Comparison of ENCODE assay signal across 24 cellular contexts in the genomic region with DNA sequence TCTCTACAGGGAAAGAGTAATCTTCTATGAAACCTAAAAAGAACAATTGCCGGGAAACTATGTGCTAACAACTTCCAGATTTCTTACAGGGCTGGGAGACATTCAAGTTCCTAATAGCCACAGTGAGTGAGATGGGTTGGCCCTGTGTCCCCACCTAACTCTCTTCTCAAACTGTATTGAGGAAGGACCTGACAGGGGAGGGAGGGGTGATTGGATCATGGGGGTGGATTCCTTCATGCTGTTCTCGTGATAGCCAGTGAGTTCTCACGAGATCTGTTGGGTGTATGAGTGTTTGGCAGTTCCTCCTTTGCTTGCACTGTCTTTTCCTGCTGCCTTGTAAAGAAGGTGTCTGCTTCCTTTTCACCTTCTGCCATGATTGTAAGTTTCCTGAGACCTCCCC.
DNase-seq lines count a peak whose midpoint lies in the region; ATAC-seq and TF ChIP-seq lines count a peak whose summit lies in the region.
"Had no signal": no experiment of that assay in that cellular context is flagged by ENCODE, and none has a peak within 500 bp of the region (broad histone marks: within the 10 kb centered on the region; RNA-seq: fewer than 3 reads in every experiment).

No MANE protein-coding gene starts in this region.

- H4K20me1 ChIP-seq in mammary epithelial cell (ENCODE audit: insufficient read depth, low read length): no peaks in the 10 kb centered on the region
- H4K20me1 ChIP-seq in smooth muscle cell (ENCODE audit: low read depth): no peaks in the 10 kb centered on the region

- peak overlapping the region; percentile 25 for H2AFZ ChIP-seq in mammary epithelial cell (ENCODE audit: low read depth, low read length)
- peak overlapping the region; percentile 24 for H2AFZ ChIP-seq in smooth muscle cell (ENCODE audit: low read depth)
- H2AFZ ChIP-seq in neuronal stem cell (ENCODE audit: low read length): no peak overlapping the region

- no peak overlapping the region for H3K9ac ChIP-seq in mammary epithelial cell (ENCODE audit: insufficient read depth, low read length)
- no peak overlapping the region for H3K9ac ChIP-seq in smooth muscle cell (ENCODE audit: low read depth)
- no peak overlapping the region for H3K9ac ChIP-seq in neuronal stem cell (ENCODE audit: low read depth, low read length, poor library complexity)
- H3K9ac ChIP-seq: KMS-11 had no signal

- H2BK5ac ChIP-seq in neuronal stem cell (ENCODE audit: low read length): no peak overlapping the region

- DNase-seq in mammary epithelial cell (no peak), breast epithelium (ENCODE audit: low spot score in 2 of 2) (no peak), OCI-M1 (lab: John Stamatoyannopoulos, UW) (peak; percentile 86), fibroblast of peridontal ligament (ENCODE audit: extremely low read depth) (peak; percentile 25), smooth muscle cell (lab: John Stamatoyannopoulos, UW; ENCODE audit: unreplicated experiment) (no peak), vagina (ENCODE audit: extremely low spot score in 2 of 2) (no peak), neuronal stem cell (ENCODE audit: low spot score) (no peak)
- DNase-seq in activated CD4-positive, alpha-beta T cell treated with anti-CD3 and anti-CD28 coated beads for 36 hours: no peak
- DNase-seq: activated CD4-positive, CD25-positive, alpha-beta regulatory T cell treated with anti-CD3 and anti-CD28 coated beads, Interleukin-2, amount 50 U/mL, for 72 hours; activated naive CD4-positive, alpha-beta T cell treated with anti-CD3 and anti-CD28 coated beads, Interleukin-2, amount 10 ng/mL, durations not matched to agents 7 days and 5 days; activated T-cell treated with anti-CD3 and anti-CD28 coated beads, Interleukin-2, amount 50 U/mL, for 48 hours; amniotic stem cell; CD8-positive, alpha-beta T cell; DMS153; esophagus squamous epithelium; NCI-H1048; NCI-H1930; NCI-H2227 treated with DMSO at 0.1 percent for 48 hours; nucleus accumbens; stimulated activated CD4-positive, alpha-beta T cell treated with anti-CD3 and anti-CD28 coated beads, Interleukin-2, amount 100 ng/mL, for 24 hours; stimulated activated naive B cell treated with anti-CD40 and anti-IgM and Interleukin-4, amounts not matched to agents 10 μg/mL and 1 μg/mL and 100 μg/mL, for 72 hours; SW 1271 had no signal

- no peak overlapping the region for H2AK5ac ChIP-seq in neuronal stem cell (ENCODE audit: low read depth, low read length)

- TF ChIP-seq CTCF in mammary epithelial cell (conservative IDR thresholded peaks at IDR 0.05 in 1 of 2, IDR thresholded peaks at IDR 0.05 in 1 of 2; ENCODE audit: extremely low read depth in 1 of 2, insufficient read depth in 1 of 2, low read depth in 1 of 2, low read length in 2 of 2): no peak
- TF ChIP-seq CTCF in breast epithelium (IDR thresholded peaks at IDR 0.05): no peak
- no peak for TF ChIP-seq CTCF in smooth muscle cell (IDR thresholded peaks at IDR 0.05; ENCODE audit: borderline replicate concordance, insufficient read depth, poor library complexity, severe bottlenecking)
- no peak for TF ChIP-seq CTCF in vagina (IDR thresholded peaks at IDR 0.05)

- H3K4me1 ChIP-seq in mammary epithelial cell (ENCODE audit: insufficient read depth, low read length) (peaks cover 6% of the 10 kb centered on the region), breast epithelium (no peaks in the 10 kb centered on the region), smooth muscle cell (ENCODE audit: low read depth) (no peaks in the 10 kb centered on the region), vagina (no peaks in the 10 kb centered on the region), neuronal stem cell (ENCODE audit: control insufficient read depth in 2 of 2, insufficient read depth in 1 of 2, low read depth in 1 of 2, low read length in 2 of 2) (peaks cover 0 to 3% of the 10 kb centered on the region in 2 donors)

- no peak overlapping the region for H2BK120ac ChIP-seq in neuronal stem cell (ENCODE audit: low read depth, low read length)

- no peaks in the 10 kb centered on the region for H3K9me3 ChIP-seq in mammary epithelial cell (replicated peaks; ENCODE audit: insufficient read depth, low read length)
- H3K9me3 ChIP-seq in breast epithelium: no peaks in the 10 kb centered on the region
- no peaks in the 10 kb centered on the region for H3K9me3 ChIP-seq in smooth muscle cell (replicated peaks; ENCODE audit: low read depth)
- H3K9me3 ChIP-seq in vagina: no peaks in the 10 kb centered on the region
- no peaks in the 10 kb centered on the region for H3K9me3 ChIP-seq in neuronal stem cell (replicated peaks in 1 of 2; ENCODE audit: control insufficient read depth in 2 of 2, insufficient read depth in 1 of 2, low read depth in 1 of 2, low read length in 2 of 2)
- H3K9me3 ChIP-seq: esophagus squamous epithelium had no signal

- H3K4me2 ChIP-seq in mammary epithelial cell (ENCODE audit: insufficient read depth, low read depth, low read length): no peak overlapping the region
- no peak overlapping the region for H3K4me2 ChIP-seq in smooth muscle cell
- no peak overlapping the region for H3K4me2 ChIP-seq in neuronal stem cell (ENCODE audit: insufficient read depth, low read length, poor library complexity, severe bottlenecking)
- H3K4me2 ChIP-seq: KMS-11 had no signal

- CTCF ChIA-PET in mammary epithelial cell (lab: Charles Lee; ENCODE audit: low non-redundant PET): no interaction called here
- CTCF ChIA-PET in activated CD4-positive, alpha-beta T cell treated with anti-CD3 and anti-CD28 coated beads for 36 hours (lab: Charles Lee): no interaction called here

- no peak overlapping the region for H3K4ac ChIP-seq in neuronal stem cell (ENCODE audit: low read length)

- intact Hi-C loops in mammary epithelial cell (cut with micrococcal nuclease) (no loop called here), breast epithelium (cut with DNase I; ENCODE audit: low total_unique reads) (no loop called here), vagina (cut with DNase I) (no loop called here)
- intact Hi-C loops in activated CD4-positive, alpha-beta T cell treated with anti-CD3 and anti-CD28 coated beads for 36 hours (cut with DNase I, micrococcal nuclease): no loop called here

- no peak overlapping the region for H4K91ac ChIP-seq in neuronal stem cell (ENCODE audit: low read depth, low read length, poor library complexity)

- no peaks in the 10 kb centered on the region for H3K9me3 Mint-ChIP-seq in activated CD4-positive, alpha-beta T cell treated with anti-CD3 and anti-CD28 coated beads for 36 hours (ENCODE audit: low read depth)
- H3K9me3 Mint-ChIP-seq: activated naive CD4-positive, alpha-beta T cell treated with anti-CD3 and anti-CD28 coated beads, Interleukin-2, amount 10 ng/mL, durations not matched to agents 7 days and 5 days; CD8-positive, alpha-beta T cell; stimulated activated naive B cell treated with anti-CD40 and anti-IgM and Interleukin-4, amounts not matched to agents 10 μg/mL and 1 μg/mL and 100 μg/mL, for 72 hours had no signal

- POLR2A ChIA-PET in activated CD4-positive, alpha-beta T cell treated with anti-CD3 and anti-CD28 coated beads for 36 hours (lab: Charles Lee): no interaction called here

- H3K14ac ChIP-seq in neuronal stem cell (ENCODE audit: low read length): no peak overlapping the region

- H3K36me3 Mint-ChIP-seq in activated CD4-positive, alpha-beta T cell treated with anti-CD3 and anti-CD28 coated beads for 36 hours (ENCODE audit: low read depth): no peaks in the 10 kb centered on the region
- H3K36me3 Mint-ChIP-seq: activated naive CD4-positive, alpha-beta T cell treated with anti-CD3 and anti-CD28 coated beads, Interleukin-2, amount 10 ng/mL, durations not matched to agents 7 days and 5 days; CD8-positive, alpha-beta T cell; stimulated activated naive B cell treated with anti-CD40 and anti-IgM and Interleukin-4, amounts not matched to agents 10 μg/mL and 1 μg/mL and 100 μg/mL, for 72 hours had no signal

- H2BK12ac ChIP-seq in neuronal stem cell (ENCODE audit: low read length): no peak overlapping the region

- no TSS peak for BruUV-seq in mammary epithelial cell (replicated peaks; lab: Mats Ljungman, UMichigan)

- no peak overlapping the region for H3K27ac ChIP-seq in mammary epithelial cell (ENCODE audit: insufficient read depth, low read depth, low read length)
- H3K27ac ChIP-seq in breast epithelium: no peak overlapping the region
- H3K27ac ChIP-seq in smooth muscle cell (ENCODE audit: low read depth): no peak overlapping the region
- H3K27ac ChIP-seq in vagina: no peak overlapping the region
- no peak overlapping the region for H3K27ac ChIP-seq in neuronal stem cell (replicated peaks; ENCODE audit: low read length)
- H3K27ac ChIP-seq: coronary artery, esophagus squamous epithelium, KMS-11 had no signal

- no peak overlapping the region for H3K23ac ChIP-seq in neuronal stem cell (ENCODE audit: low read depth, low read length, poor library complexity)

- no peak overlapping the region for H3K27ac Mint-ChIP-seq in activated CD4-positive, alpha-beta T cell treated with anti-CD3 and anti-CD28 coated beads for 36 hours
- H3K27ac Mint-ChIP-seq: activated naive CD4-positive, alpha-beta T cell treated with anti-CD3 and anti-CD28 coated beads, Interleukin-2, amount 10 ng/mL, durations not matched to agents 7 days and 5 days; CD8-positive, alpha-beta T cell; stimulated activated naive B cell treated with anti-CD40 and anti-IgM and Interleukin-4, amounts not matched to agents 10 μg/mL and 1 μg/mL and 100 μg/mL, for 72 hours had no signal

- no peak overlapping the region for H2BK15ac ChIP-seq in neuronal stem cell (ENCODE audit: low read length)

- ATAC-seq in activated CD4-positive, alpha-beta T cell treated with anti-CD3 and anti-CD28 coated beads for 36 hours: no peak
- ATAC-seq: CD8-positive, alpha-beta T cell; stimulated activated naive B cell treated with anti-CD40 and anti-IgM and Interleukin-4, amounts not matched to agents 10 μg/mL and 1 μg/mL and 100 μg/mL, for 72 hours had no signal

- H3K27me3 ChIP-seq in mammary epithelial cell (ENCODE audit: insufficient read depth, low read length): no peaks in the 10 kb centered on the region
- H3K27me3 ChIP-seq in breast epithelium: no peaks in the 10 kb centered on the region
- H3K27me3 ChIP-seq in smooth muscle cell (ENCODE audit: low read depth): no peaks in the 10 kb centered on the region
- no peaks in the 10 kb centered on the region for H3K27me3 ChIP-seq in vagina
- H3K27me3 ChIP-seq in neuronal stem cell (ENCODE audit: control insufficient read depth in 3 of 3, insufficient read depth in 3 of 3, low read depth in 1 of 3, low read length in 3 of 3): no peaks in the 10 kb centered on the region
- H3K27me3 ChIP-seq: esophagus squamous epithelium had no signal

- in situ Hi-C loops in mammary epithelial cell (cut with MboI; ENCODE audit: low sequenced_read_pairs in 2 of 2): loop anchor here in 1 of 2 donors (25.0 kb wide), 2 partner anchors 549 to 1176 kb away; no protein-coding TSS in a partner anchor

- H3K4me3 Mint-ChIP-seq in activated CD4-positive, alpha-beta T cell treated with anti-CD3 and anti-CD28 coated beads for 36 hours: no peak overlapping the region
- H3K4me3 Mint-ChIP-seq: activated naive CD4-positive, alpha-beta T cell treated with anti-CD3 and anti-CD28 coated beads, Interleukin-2, amount 10 ng/mL, durations not matched to agents 7 days and 5 days; CD8-positive, alpha-beta T cell; stimulated activated naive B cell treated with anti-CD40 and anti-IgM and Interleukin-4, amounts not matched to agents 10 μg/mL and 1 μg/mL and 100 μg/mL, for 72 hours had no signal

- no peak overlapping the region for H3K4me3 ChIP-seq in mammary epithelial cell (replicated peaks in 1 of 3; ENCODE audit: insufficient read depth in 1 of 3, low read depth in 2 of 3, low read length in 3 of 3)
- no peak overlapping the region for H3K4me3 ChIP-seq in breast epithelium
- H3K4me3 ChIP-seq in smooth muscle cell: no peak overlapping the region
- H3K4me3 ChIP-seq in vagina: no peak overlapping the region
- no peak overlapping the region for H3K4me3 ChIP-seq in neuronal stem cell (ENCODE audit: low read length in 2 of 2)
- H3K4me3 ChIP-seq: coronary artery, esophagus squamous epithelium had no signal

- no peaks in the 10 kb centered on the region for H3K4me1 Mint-ChIP-seq in activated CD4-positive, alpha-beta T cell treated with anti-CD3 and anti-CD28 coated beads for 36 hours
- H3K4me1 Mint-ChIP-seq: activated naive CD4-positive, alpha-beta T cell treated with anti-CD3 and anti-CD28 coated beads, Interleukin-2, amount 10 ng/mL, durations not matched to agents 7 days and 5 days; stimulated activated naive B cell treated with anti-CD40 and anti-IgM and Interleukin-4, amounts not matched to agents 10 μg/mL and 1 μg/mL and 100 μg/mL, for 72 hours had no signal

- H3K18ac ChIP-seq in neuronal stem cell (ENCODE audit: low read length): no peak overlapping the region

- no peak overlapping the region for H4K8ac ChIP-seq in neuronal stem cell (ENCODE audit: low read depth, low read length)

- H3K79me2 ChIP-seq in mammary epithelial cell (ENCODE audit: insufficient read depth, low read length) (no peaks in the 10 kb centered on the region), smooth muscle cell (ENCODE audit: low read depth) (no peaks in the 10 kb centered on the region)

- no peaks in the 10 kb centered on the region for H3K27me3 Mint-ChIP-seq in activated CD4-positive, alpha-beta T cell treated with anti-CD3 and anti-CD28 coated beads for 36 hours
- H3K27me3 Mint-ChIP-seq: activated naive CD4-positive, alpha-beta T cell treated with anti-CD3 and anti-CD28 coated beads, Interleukin-2, amount 10 ng/mL, durations not matched to agents 7 days and 5 days; stimulated activated naive B cell treated with anti-CD40 and anti-IgM and Interleukin-4, amounts not matched to agents 10 μg/mL and 1 μg/mL and 100 μg/mL, for 72 hours had no signal

- no peaks in the 10 kb centered on the region for H3K79me1 ChIP-seq in neuronal stem cell (ENCODE audit: low read depth, low read length)

- WGBS in mammary epithelial cell (ENCODE audit: low coverage, missing lambda C conversion rate): 100% methylated on average over 1 of the region's 3 CpGs
- WGBS in smooth muscle cell (ENCODE audit: low lambda C conversion rate): 44% methylated on average over 3 of the region's 3 CpGs
- no CpG with 5 or more reads among the region's 3 CpGs for WGBS in neuronal stem cell (ENCODE audit: extremely low coverage in 2 of 2, insufficient read length in 2 of 2, insufficient replicate concordance in 1 of 2), 2 donors

- no peak for TF ChIP-seq POLR2A in breast epithelium (IDR thresholded peaks at IDR 0.05)
- TF ChIP-seq POLR2A in vagina (IDR thresholded peaks at IDR 0.05): no peak

- H3F3A ChIP-seq in smooth muscle cell (ENCODE audit: low read depth): no peaks in the 10 kb centered on the region

- H3K36me3 ChIP-seq in mammary epithelial cell (ENCODE audit: insufficient read depth, low read length) (no peaks in the 10 kb centered on the region), breast epithelium (no peaks in the 10 kb centered on the region), smooth muscle cell (ENCODE audit: low read depth) (no peaks in the 10 kb centered on the region), vagina (no peaks in the 10 kb centered on the region), neuronal stem cell (replicated peaks in 1 of 2; ENCODE audit: control insufficient read depth in 2 of 2, insufficient read depth in 2 of 2, low read length in 2 of 2) (no peaks in the 10 kb centered on the region)
- H3K36me3 ChIP-seq: esophagus squamous epithelium had no signal

- dilution Hi-C loops in mammary epithelial cell (cut with HindIII; ENCODE audit: low sequenced_read_pairs): no loop called here

Comparison
In these comparisons a context has a peak if more than half of its experiments do, and no peak if none do; other contexts are left out.
1. DNase-seq: peak in OCI-M1 (single experiment) and fibroblast of peridontal ligament (single experiment); none in mammary epithelial cell (single experiment), breast epithelium (0 of 2), smooth muscle cell (single experiment), vagina (0 of 2), neuronal stem cell (single experiment) and activated CD4-positive, alpha-beta T cell treated with anti-CD3 and anti-CD28 coated beads for 36 hours (single experiment).